ENCODE assay signal across 28 cellular contexts in genomic region chr6:163627274-163628062, GRCh38.
DNase-seq lines count a peak whose midpoint lies in the region; ATAC-seq and TF ChIP-seq lines count a peak whose summit lies in the region.
"Had no signal": no experiment of that assay in that cellular context is flagged by ENCODE, and none has a peak within 500 bp of the region (broad histone marks: within the 10 kb centered on the region; RNA-seq: fewer than 3 reads in every experiment).

No MANE protein-coding gene starts in this region.

- H3K4me3 ChIP-seq in BE2C (ENCODE audit: low read depth, low read length) (no peak overlapping the region), SJCRH30 (no peak overlapping the region), right atrium auricular region (no peak overlapping the region)
- H3K4me3 ChIP-seq: left ventricle myocardium inferior had no signal

- H3K36me3 ChIP-seq in BE2C (no peaks in the 10 kb centered on the region), SJCRH30 (no peaks in the 10 kb centered on the region), right atrium auricular region (no peaks in the 10 kb centered on the region)
- H3K36me3 ChIP-seq: left ventricle myocardium inferior had no signal

- TF ChIP-seq CTCF in CD14-positive monocyte (IDR thresholded peaks at IDR 0.05) (no peak), chondrocyte (IDR thresholded peaks at IDR 0.05) (no peak), BE2C (IDR thresholded peaks at IDR 0.05; ENCODE audit: low read depth, low read length) (no peak), right atrium auricular region (IDR thresholded peaks at IDR 0.05) (no peak)

- H3K27me3 ChIP-seq in BE2C: no peaks in the 10 kb centered on the region
- H3K27me3 ChIP-seq in SJCRH30: no peaks in the 10 kb centered on the region
- no peaks in the 10 kb centered on the region for H3K27me3 ChIP-seq in right atrium auricular region

- peaks cover 2 to 31% (median 24%) of the 10 kb centered on the region in 7 donors for H3K9me3 Mint-ChIP-seq in CD14-positive monocyte
- H3K9me3 Mint-ChIP-seq in chondrocyte (ENCODE audit: low read depth): peaks cover 8% of the 10 kb centered on the region
- H3K9me3 Mint-ChIP-seq: activated CD4-positive, alpha-beta T cell treated with anti-CD3 and anti-CD28 coated beads, Interleukin-2, amount 10 ng/mL, durations not matched to agents 7 days and 5 days; CD4-positive, alpha-beta T cell had no signal

- H3K36me3 Mint-ChIP-seq in CD14-positive monocyte (peaks cover 0 to 7% of the 10 kb centered on the region in 2 donors), chondrocyte (ENCODE audit: low read depth) (peaks cover 3% of the 10 kb centered on the region)
- H3K36me3 Mint-ChIP-seq: activated CD8-positive, alpha-beta memory T cell treated with anti-CD3 and anti-CD28 coated beads, Interleukin-2, amount 10 ng/mL, durations not matched to agents 7 days and 5 days; naive B cell had no signal

- no peak overlapping the region for H3K27ac ChIP-seq in SJCRH30
- H3K27ac ChIP-seq in right atrium auricular region: no peak overlapping the region
- H3K27ac ChIP-seq: left ventricle myocardium inferior had no signal

- H3K27me3 Mint-ChIP-seq in CD14-positive monocyte (ENCODE audit: low read depth in 3 of 3) (peaks cover 30 to 50% (median 45%) of the 10 kb centered on the region in 3 donors), chondrocyte (ENCODE audit: low read depth) (no peaks in the 10 kb centered on the region)

- DNase-seq in CD14-positive monocyte (ENCODE audit: low spot score) (peak; percentile 18), chondrocyte (ENCODE audit: low spot score) (no peak), BE2C (no peak), SJCRH30 (no peak), right atrium auricular region (ENCODE audit: low spot score) (no peak)
- DNase-seq in central memory CD4-positive, alpha-beta T cell: no peak
- DNase-seq: activated CD4-positive, alpha-beta T cell treated with anti-CD3 and anti-CD28 coated beads, Interleukin-2, amount 10 ng/mL, durations not matched to agents 7 days and 5 days; activated CD8-positive, alpha-beta memory T cell treated with anti-CD3 and anti-CD28 coated beads, Interleukin-2, amount 10 ng/mL, durations not matched to agents 7 days and 5 days; activated naive CD4-positive, alpha-beta T cell; activated T-cell treated with anti-CD3 and anti-CD28 coated beads, Interleukin-2, amount 50 U/mL, for 48 hours; CD4-positive, alpha-beta T cell; cerebellar nuclear complex; GOT3; KG1; left ventricle myocardium inferior; mesendoderm; naive B cell; NCI-H1417 treated with DMSO at 0.1 percent for 48 hours; NCI-H345; NCI-H748 treated with DMSO at 0.1 percent for 48 hours; nucleus accumbens; OCI-M1; SHP77 treated with DMSO at 0.1 percent for 48 hours; stimulated activated naive CD4-positive, alpha-beta T cell treated with Interleukin-2 at 50 U/mL for 16 hours; SW 1271; T1000 had no signal

- H3K4me1 ChIP-seq in BE2C: no peaks in the 10 kb centered on the region
- no peaks in the 10 kb centered on the region for H3K4me1 ChIP-seq in SJCRH30
- peaks cover 0 to 6% of the 10 kb centered on the region in 2 donors for H3K4me1 ChIP-seq in right atrium auricular region
- H3K4me1 ChIP-seq: left ventricle myocardium inferior had no signal

- intact Hi-C loops in CD14-positive monocyte (cut with micrococcal nuclease): no loop called here

- peak; percentile 78 for ATAC-seq in GM19395 (IDR thresholded peaks at IDR 0.05; ENCODE audit: unreplicated experiment)
- ATAC-seq in HG03095 (IDR thresholded peaks at IDR 0.05; ENCODE audit: unreplicated experiment): peak; percentile 66
- ATAC-seq: activated CD8-positive, alpha-beta memory T cell treated with anti-CD3 and anti-CD28 coated beads, Interleukin-2, amount 10 ng/mL, durations not matched to agents 7 days and 5 days had no signal

- H3K9me3 ChIP-seq in BE2C: no peaks in the 10 kb centered on the region
- no peaks in the 10 kb centered on the region for H3K9me3 ChIP-seq in SJCRH30 (replicated peaks)
- H3K9me3 ChIP-seq in right atrium auricular region: peaks cover 0 to 6% of the 10 kb centered on the region in 2 donors

- H3K4me1 Mint-ChIP-seq in CD14-positive monocyte (no peaks in the 10 kb centered on the region), chondrocyte (ENCODE audit: low read depth) (peaks cover 24% of the 10 kb centered on the region)
- H3K4me1 Mint-ChIP-seq: activated CD4-positive, alpha-beta T cell treated with anti-CD3 and anti-CD28 coated beads, Interleukin-2, amount 10 ng/mL, durations not matched to agents 7 days and 5 days; activated CD8-positive, alpha-beta memory T cell treated with anti-CD3 and anti-CD28 coated beads, Interleukin-2, amount 10 ng/mL, durations not matched to agents 7 days and 5 days had no signal

- H3K27ac Mint-ChIP-seq in CD14-positive monocyte: no peak overlapping the region
- peak overlapping the region; percentile 86 for H3K27ac Mint-ChIP-seq in chondrocyte (ENCODE audit: unreplicated experiment)
- H3K27ac Mint-ChIP-seq: activated CD4-positive, alpha-beta T cell treated with anti-CD3 and anti-CD28 coated beads, Interleukin-2, amount 10 ng/mL, durations not matched to agents 7 days and 5 days; activated CD8-positive, alpha-beta memory T cell treated with anti-CD3 and anti-CD28 coated beads, Interleukin-2, amount 10 ng/mL, durations not matched to agents 7 days and 5 days; CD4-positive, alpha-beta T cell had no signal

- H3K4me3 Mint-ChIP-seq in CD14-positive monocyte (no peak overlapping the region), chondrocyte (ENCODE audit: unreplicated experiment) (no peak overlapping the region)
- H3K4me3 Mint-ChIP-seq: activated CD4-positive, alpha-beta T cell treated with anti-CD3 and anti-CD28 coated beads, Interleukin-2, amount 10 ng/mL, durations not matched to agents 7 days and 5 days; activated CD8-positive, alpha-beta memory T cell treated with anti-CD3 and anti-CD28 coated beads, Interleukin-2, amount 10 ng/mL, durations not matched to agents 7 days and 5 days; CD4-positive, alpha-beta T cell; naive B cell had no signal
